Comparison of ENCODE assay signal across 34 cellular contexts in genomic region chr1:79877086-79877485, GRCh38.
"Had no signal": no experiment of that assay in that cellular context is flagged by ENCODE, and none has a peak within 500 bp of the region (broad histone marks: within the 10 kb centered on the region; RNA-seq: fewer than 3 reads in every experiment).

No MANE protein-coding gene starts in this region.

- H3K27me3 ChIP-seq: MG63 had no signal

- H3K36me3 ChIP-seq: MG63 had no signal

- H3K4me3 ChIP-seq: MG63 had no signal

- DNase-seq: Karpas-422, Kasumi-1, MG63, MM.1S, MV-4-11, NCI-H1048, NCI-H1092, NCI-H1092 treated with DMSO at 0.1 percent for 48 hours, NCI-H1105, NCI-H1105 treated with DMSO at 0.1 percent for 48 hours, NCI-H1417, NCI-H1417 treated with DMSO at 0.1 percent for 48 hours, NCI-H1436, NCI-H1436 treated with DMSO at 0.1 percent for 48 hours, NCI-H146, NCI-H1694, NCI-H1694 treated with DMSO at 0.1 percent for 48 hours, NCI-H187, NCI-H187 treated with DMSO at 0.1 percent for 48 hours, NCI-H1930, NCI-H2029, NCI-H2029 treated with DMSO at 0.1 percent for 48 hours, NCI-H2081, NCI-H2081 treated with DMSO at 0.1 percent for 48 hours, NCI-H2107, NCI-H2171, NCI-H2171 treated with DMSO at 0.1 percent for 48 hours, NCI-H2227 treated with DMSO at 0.1 percent for 48 hours, NCI-H226, NCI-H345, NCI-H446, NCI-H446 treated with DMSO at 0.1 percent for 48 hours, NCI-H510A, NCI-H510A treated with DMSO at 0.1 percent for 48 hours had no signal

- H3K9me3 ChIP-seq: MG63 had no signal
